Comparison of ENCODE assay signal across 1 cellular context in genomic region chr3:197602351-197602750, GRCh38. TPM values are rescaled to one million over a fixed set of nuclear protein-coding genes. Genes with fewer than 3 reads are reported as not detected.
"Had no signal": no experiment of that assay in that cellular context is flagged by ENCODE, and none has a peak within 500 bp of the region (broad histone marks: within the 10 kb centered on the region; RNA-seq: fewer than 3 reads in every experiment).

No MANE protein-coding gene starts in this region.

RNA-seq across cellular contexts. Expression of gene BDH1, which starts 46.6 kb away (rescaled TPM):
- total RNA-seq: ascending aorta had no signal
